21 cellular contexts compared by ENCODE assay signal in the genomic region with DNA sequence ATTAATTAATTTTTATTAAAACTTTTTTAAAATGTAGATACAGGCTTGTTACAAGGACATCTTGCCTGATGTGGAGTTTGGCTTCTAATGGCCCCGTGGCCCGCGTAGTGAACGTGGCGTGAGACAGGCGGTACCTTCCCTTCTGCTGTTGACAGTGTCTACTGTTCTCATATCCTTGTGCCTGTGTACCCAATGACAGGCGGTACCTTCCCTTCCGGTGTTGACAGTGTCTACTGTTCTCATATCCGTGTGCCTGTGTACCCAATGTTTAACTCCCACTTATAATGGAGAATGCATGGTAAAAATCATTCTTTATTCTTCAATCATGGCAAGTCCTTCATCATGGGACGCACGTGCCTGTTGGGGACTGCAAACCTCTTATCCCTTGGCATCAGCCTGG.
"Had no signal": no experiment of that assay in that cellular context is flagged by ENCODE, and none has a peak within 500 bp of the region (broad histone marks: within the 10 kb centered on the region; RNA-seq: fewer than 3 reads in every experiment).

No MANE protein-coding gene starts in this region.

- ATAC-seq: effector memory CD8-positive, alpha-beta T cell; gastrocnemius medialis; left ventricle myocardium superior; stimulated activated memory B cell treated with anti-CD40 and anti-IgM and Interleukin-4, amounts not matched to agents 10 μg/mL and 1 μg/mL and 100 μg/mL, for 72 hours had no signal

- H3K27ac ChIP-seq: brain microvascular endothelial cell, esophagus squamous epithelium, gastrocnemius medialis, sigmoid colon, stomach, WERI-Rb-1 had no signal

- H3K4me1 Mint-ChIP-seq: activated naive CD4-positive, alpha-beta T cell treated with anti-CD3 and anti-CD28 coated beads, Interleukin-2, amount 50 U/mL, for 24 hours; nephron; stimulated activated memory B cell treated with anti-CD40 and anti-IgM and Interleukin-4, amounts not matched to agents 10 μg/mL and 1 μg/mL and 100 μg/mL, for 72 hours had no signal

- H3K27ac Mint-ChIP-seq: activated naive CD4-positive, alpha-beta T cell treated with anti-CD3 and anti-CD28 coated beads, Interleukin-2, amount 50 U/mL, for 24 hours; effector memory CD8-positive, alpha-beta T cell; nephron; stimulated activated memory B cell treated with anti-CD40 and anti-IgM and Interleukin-4, amounts not matched to agents 10 μg/mL and 1 μg/mL and 100 μg/mL, for 72 hours; T-helper 2 cell treated with Interferon-gamma antibody and Interleukin-4, amounts not matched to agents 5 μg/mL and 100 μg/mL, for 36 hours had no signal

- H3K4me3 ChIP-seq: esophagus squamous epithelium, gastrocnemius medialis, sigmoid colon, smooth muscle cell, stomach had no signal

- H3K4me3 Mint-ChIP-seq: activated naive CD4-positive, alpha-beta T cell treated with anti-CD3 and anti-CD28 coated beads, Interleukin-2, amount 50 U/mL, for 24 hours; effector memory CD8-positive, alpha-beta T cell; nephron; stimulated activated memory B cell treated with anti-CD40 and anti-IgM and Interleukin-4, amounts not matched to agents 10 μg/mL and 1 μg/mL and 100 μg/mL, for 72 hours; T-helper 2 cell treated with Interferon-gamma antibody and Interleukin-4, amounts not matched to agents 5 μg/mL and 100 μg/mL, for 36 hours had no signal

- H3K27me3 ChIP-seq: brain microvascular endothelial cell, esophagus squamous epithelium, gastrocnemius medialis, sigmoid colon, stomach had no signal

- H3K4me1 ChIP-seq: esophagus squamous epithelium, gastrocnemius medialis, stomach had no signal

- DNase-seq: activated CD4-positive, alpha-beta T cell treated with anti-CD3 and anti-CD28 coated beads for 1 hour; activated CD4-positive, alpha-beta T cell treated with anti-CD3 and anti-CD28 coated beads, Interleukin-2, amount 50 U/mL, for 1 hour; activated gamma-delta T cell treated with Interleukin-2 at 50 U/mL for 16 hours; activated T-cell treated with anti-CD3 and anti-CD28 coated beads, Interleukin-2, amount 50 U/mL, for 1 hour; aorta; brain microvascular endothelial cell; central memory CD4-positive, alpha-beta T cell; effector memory CD8-positive, alpha-beta T cell; esophagus squamous epithelium; gastrocnemius medialis; mammary epithelial cell; stimulated activated CD4-positive, alpha-beta T cell treated with anti-CD3 and anti-CD28 coated beads, Interleukin-15, amount 100 ng/mL, for 24 hours; stomach; WERI-Rb-1 had no signal

- H3K36me3 ChIP-seq: brain microvascular endothelial cell, esophagus squamous epithelium, gastrocnemius medialis, sigmoid colon, stomach, WERI-Rb-1 had no signal

- H3K27me3 Mint-ChIP-seq: effector memory CD8-positive, alpha-beta T cell; stimulated activated memory B cell treated with anti-CD40 and anti-IgM and Interleukin-4, amounts not matched to agents 10 μg/mL and 1 μg/mL and 100 μg/mL, for 72 hours had no signal
